8 cellular contexts compared by ENCODE assay signal in genomic region chr17:40100419-40100668, GRCh38. TPM values are rescaled to one million over a fixed set of nuclear protein-coding genes. Genes with fewer than 3 reads are reported as not detected.
DNase-seq lines count a peak whose midpoint lies in the region; ATAC-seq and TF ChIP-seq lines count a peak whose summit lies in the region.

Gene NR1D1 (minus strand): TSS chr17:40100589. CDS start chr17:40100094, 495 bp downstream.

- H3K36me3 Mint-ChIP-seq in activated naive CD4-positive, alpha-beta T cell treated with anti-CD3 and anti-CD28 coated beads, Interleukin-2, amount 10 ng/mL, durations not matched to agents 7 days and 5 days, result peaks cover 20% of the 10 kb centered on the region

- H3K4me3 ChIP-seq in choroid plexus epithelial cell (ENCODE audit: low read depth, low read length) (peak within 1 kb of the TSS; percentile 83), aorta (ENCODE audit: low read length in 2 of 2) (peak within 1 kb of the TSS; percentile 43 to 76)

- intact Hi-C loops in aorta (cut with DNase I), result loop anchor here in 1 of 2 donors (10.0 kb wide), 1 partner anchor 184 kb away; the partner anchor contains the start of gene CDC6

- no peak for DNase-seq in activated naive CD4-positive, alpha-beta T cell treated with anti-CD3 and anti-CD28 coated beads, Interleukin-2, amount 10 ng/mL, durations not matched to agents 7 days and 5 days
- no peak for DNase-seq in activated naive CD4-positive, alpha-beta T cell treated with anti-CD3 and anti-CD28 coated beads, Interleukin-2, amount 50 U/mL, for 16 hours
- DNase-seq in choroid plexus epithelial cell (ENCODE audit: low read depth), result no peak
- DNase-seq in mesenteric fat pad (ENCODE audit: low spot score), result no peak
- no peak for DNase-seq in aorta
- DNase-seq in GM10266 (ENCODE audit: extremely low spot score), result no peak
- no peak for DNase-seq in stimulated activated CD4-positive, alpha-beta T cell treated with anti-CD3 and anti-CD28 coated beads, Interleukin-15, amount 100 ng/mL, for 24 hours

- H3K27ac Mint-ChIP-seq in activated naive CD4-positive, alpha-beta T cell treated with anti-CD3 and anti-CD28 coated beads, Interleukin-2, amount 10 ng/mL, durations not matched to agents 7 days and 5 days, result peak within 1 kb of the TSS; percentile 82

- H3K9me3 Mint-ChIP-seq in activated naive CD4-positive, alpha-beta T cell treated with anti-CD3 and anti-CD28 coated beads, Interleukin-2, amount 10 ng/mL, durations not matched to agents 7 days and 5 days, result no peaks in the 10 kb centered on the region

- H3K4me1 Mint-ChIP-seq in activated naive CD4-positive, alpha-beta T cell treated with anti-CD3 and anti-CD28 coated beads, Interleukin-2, amount 10 ng/mL, durations not matched to agents 7 days and 5 days, result peaks cover 93% of the 10 kb centered on the region

- H3K4me3 Mint-ChIP-seq in activated naive CD4-positive, alpha-beta T cell treated with anti-CD3 and anti-CD28 coated beads, Interleukin-2, amount 10 ng/mL, durations not matched to agents 7 days and 5 days, result peak within 1 kb of the TSS; percentile 81

- peaks cover 31% of the 10 kb centered on the region for H3K27me3 Mint-ChIP-seq in activated naive CD4-positive, alpha-beta T cell treated with anti-CD3 and anti-CD28 coated beads, Interleukin-2, amount 10 ng/mL, durations not matched to agents 7 days and 5 days

- peaks cover 0 to 5% of the 10 kb centered on the region in 2 donors for H3K36me3 ChIP-seq in aorta (ENCODE audit: control insufficient read depth in 1 of 2, insufficient read depth in 2 of 2, low read length in 1 of 2)

- no peaks in the 10 kb centered on the region for H3K9me3 ChIP-seq in aorta (ENCODE audit: control insufficient read depth, low read length)

- no peaks in the 10 kb centered on the region for H3K4me1 ChIP-seq in aorta (ENCODE audit: control insufficient read depth in 1 of 2, insufficient read depth in 2 of 2, low read length in 2 of 2)

- H3K27me3 ChIP-seq in aorta (ENCODE audit: control insufficient read depth in 1 of 2, insufficient read depth in 2 of 2, low read length in 1 of 2), result no peaks in the 10 kb centered on the region

- CTCF ChIA-PET in activated naive CD4-positive, alpha-beta T cell treated with anti-CD3 and anti-CD28 coated beads, Interleukin-2, amount 10 ng/mL, durations not matched to agents 7 days and 5 days (lab: Charles Lee), result interaction anchor here (0.6 to 9.9 kb wide), 5 partner anchors 11 to 120 kb away, joined by 3 to 95 read pairs (median 4); partner anchors contain the start of gene PSMD3

- 0% methylated on average over 16 of the region's 16 CpGs for WGBS in aorta, 2 donors

- no peak for ATAC-seq in aorta (ENCODE audit: low FRiP score)
- no peak for ATAC-seq in HG02610 (IDR thresholded peaks at IDR 0.05; ENCODE audit: unreplicated experiment)

- no peak for TF ChIP-seq CTCF in choroid plexus epithelial cell (conservative IDR thresholded peaks at IDR 0.05; ENCODE audit: low read depth, low read length)
- no peak for TF ChIP-seq CTCF in GM10266 (IDR thresholded peaks at IDR 0.05; ENCODE audit: control insufficient read depth, insufficient read depth, low read depth, missing control alignments)

- H3K27ac ChIP-seq in aorta (ENCODE audit: low read depth in 1 of 2, low read length in 2 of 2), result peak within 1 kb of the TSS; percentile 87 to 88

RNA-seq across cellular contexts. Expression of gene NR1D1, which starts in this region (rescaled TPM):
- 15.5 TPM for total RNA-seq in mesenteric fat pad
- total RNA-seq in aorta, result 10 to 100 TPM; 18.4 to 53.6 TPM
- polyA plus RNA-seq in aorta, result 10 to 100 TPM in 1 of 2 donors, 1 to 10 TPM in 1; 8.6 to 28.5 TPM
